In genomic region chr17:79664925-79665738, GRCh38 we compare ENCODE assay signal across 10 cellular contexts. TPM values are rescaled to one million over a fixed set of nuclear protein-coding genes. Genes with fewer than 3 reads are reported as not detected.
DNase-seq lines count a peak whose midpoint lies in the region; ATAC-seq and TF ChIP-seq lines count a peak whose summit lies in the region.
"Had no signal": no experiment of that assay in that cellular context is flagged by ENCODE, and none has a peak within 500 bp of the region (broad histone marks: within the 10 kb centered on the region; RNA-seq: fewer than 3 reads in every experiment).

No MANE protein-coding gene starts in this region.

- H3K4me3 ChIP-seq in GM23248: no peak overlapping the region
- no peak overlapping the region for H3K4me3 ChIP-seq in effector memory CD4-positive, alpha-beta T cell (ENCODE audit: insufficient read depth, low read depth, low read length, poor library complexity, severe bottlenecking)
- H3K4me3 ChIP-seq: thoracic aorta had no signal

- ATAC-seq in GM18502 (IDR thresholded peaks at IDR 0.05; ENCODE audit: poor library complexity, unreplicated experiment): no peak

- H3K36me3 ChIP-seq in GM23248 (ENCODE audit: low read depth): no peaks in the 10 kb centered on the region
- H3K36me3 ChIP-seq in effector memory CD4-positive, alpha-beta T cell (ENCODE audit: control insufficient read depth, insufficient read depth, low read length): no peaks in the 10 kb centered on the region
- H3K36me3 ChIP-seq: thoracic aorta had no signal

- intact Hi-C loops in posterior cingulate gyrus (cut with DNase I): no loop called here

- no peaks in the 10 kb centered on the region for H3K9me2 ChIP-seq in GM23248 (ENCODE audit: insufficient read depth)

- in situ Hi-C loops in GM23248 (cut with MboI): no loop called here

- no peaks in the 10 kb centered on the region for H3K4me1 ChIP-seq in GM23248 (ENCODE audit: insufficient read depth)
- H3K4me1 ChIP-seq in effector memory CD4-positive, alpha-beta T cell (ENCODE audit: control insufficient read depth, insufficient read depth, low read length, poor library complexity, severe bottlenecking): no peaks in the 10 kb centered on the region

- H3K27ac ChIP-seq in GM23248: no peak overlapping the region
- no peak overlapping the region for H3K27ac ChIP-seq in RWPE1
- H3K27ac ChIP-seq in effector memory CD4-positive, alpha-beta T cell (ENCODE audit: insufficient read depth, low read length, poor library complexity, severe bottlenecking): no peak overlapping the region
- H3K27ac ChIP-seq: thoracic aorta had no signal

- no peaks in the 10 kb centered on the region; the same call in none of the 2 replicates for H3K27me3 ChIP-seq in GM23248 (replicated peaks; ENCODE audit: insufficient read depth)
- no peaks in the 10 kb centered on the region for H3K27me3 ChIP-seq in effector memory CD4-positive, alpha-beta T cell (replicated peaks; ENCODE audit: control insufficient read depth, insufficient read depth, low read length, poor library complexity, severe bottlenecking)

- POLR2A ChIA-PET in RWPE1 (lab: Yijun Ruan, JAX; ENCODE audit: low non-redundant PET): no interaction called here

- H3K79me2 ChIP-seq in GM23248 (ENCODE audit: insufficient read depth): no peaks in the 10 kb centered on the region

- no peak overlapping the region for H3K4me2 ChIP-seq in GM23248 (ENCODE audit: unreplicated experiment)

- H3K9me3 ChIP-seq in GM23248 (ENCODE audit: low read depth): no peaks in the 10 kb centered on the region
- H3K9me3 ChIP-seq in effector memory CD4-positive, alpha-beta T cell (ENCODE audit: control insufficient read depth, low read length): no peaks in the 10 kb centered on the region
- H3K9me3 ChIP-seq: thoracic aorta had no signal

- no peak for TF ChIP-seq CTCF in RWPE1 (conservative IDR thresholded peaks at IDR 0.05; ENCODE audit: low read depth)

- no peaks in the 10 kb centered on the region for H4K20me1 ChIP-seq in GM23248 (ENCODE audit: insufficient read depth)

- 8% methylated on average over 22 to 23 of the region's 23 CpGs for WGBS in GM23248 (ENCODE audit: low coverage in 1 of 2, low lambda C conversion rate in 2 of 2, missing lambda C conversion rate in 2 of 2), 2 experiments

- H3K9ac ChIP-seq in GM23248: no peak overlapping the region

- no peak overlapping the region for H2AFZ ChIP-seq in GM23248

- peak; percentile 28 for DNase-seq in GM23248
- peak; percentile 46 for DNase-seq in RWPE1 (ENCODE audit: low spot score)
- peak; percentile 24 for DNase-seq in foreskin melanocyte
- peak in 9 of 10 donors; percentile 23 to 88 (median 42) for DNase-seq in posterior cingulate gyrus
- DNase-seq in DMS53 treated with DMSO at 0.1 percent for 48 hours (lab: John Stamatoyannopoulos, UW; ENCODE audit: unreplicated experiment): no peak
- DNase-seq in effector memory CD4-positive, alpha-beta T cell: no peak
- DNase-seq in activated CD4-positive, CD25-positive, alpha-beta regulatory T cell treated with anti-CD3 and anti-CD28 coated beads, Interleukin-2, amount 50 U/mL, for 72 hours: no peak

- CTCF ChIA-PET in RWPE1 (lab: Yijun Ruan, JAX): interaction anchor here (0.6 to 0.7 kb wide), 4 partner anchors 96 to 577 kb away, joined by 3 to 4 read pairs (median 3); no protein-coding TSS in a partner anchor

- H3F3A ChIP-seq in GM23248 (ENCODE audit: insufficient read depth): no peaks in the 10 kb centered on the region

RNA-seq across cellular contexts. Expression of gene RBFOX3, which starts 54.3 kb away (rescaled TPM):
- not detected in 2 replicates for total RNA-seq in GM23248 (2014; rRNA removed; shearing (Covaris generic))
- not detected in 2 replicates for polyA plus RNA-seq in GM23248 (2016; fragmentation: Nextera tagmentation; extraction: Ambion mirVana)
- total RNA-seq: T-helper 1 cell treated with Interleukin-12 subunit alpha and Interleukin-12 subunit beta and Interleukin-4 antibody, amounts not matched to agents 30 ng/mL and 1 ng/mL, for 36 hours; thoracic aorta had no signal

Comparison
In these comparisons a context has a peak if more than half of its experiments do, and no peak if none do; other contexts are left out.
1. DNase-seq: peak in GM23248 (single experiment), RWPE1 (single experiment), foreskin melanocyte (single experiment) and posterior cingulate gyrus (9 of 10); none in DMS53 treated with DMSO at 0.1 percent for 48 hours (single experiment), effector memory CD4-positive, alpha-beta T cell (0 of 3) and activated CD4-positive, CD25-positive, alpha-beta regulatory T cell treated with anti-CD3 and anti-CD28 coated beads, Interleukin-2, amount 50 U/mL, for 72 hours (single experiment).